In genomic region chr2:1730047-1730937, GRCh38 we compare ENCODE assay signal across 8 cellular contexts. TPM values are rescaled to one million over a fixed set of nuclear protein-coding genes. Genes with fewer than 3 reads are reported as not detected.
DNase-seq lines count a peak whose midpoint lies in the region; ATAC-seq and TF ChIP-seq lines count a peak whose summit lies in the region.

No MANE protein-coding gene starts in this region.

- no peak overlapping the region for H2AFZ ChIP-seq in osteoblast (ENCODE audit: low read length)

- H3K79me2 ChIP-seq in osteoblast (ENCODE audit: insufficient read depth, low read length) = peaks cover 59% of the 10 kb centered on the region

- H3K27ac ChIP-seq in osteoblast (ENCODE audit: low read depth, low read length) = peak overlapping the region; percentile 99

- H3K4me1 ChIP-seq in osteoblast (ENCODE audit: insufficient read depth, low read length) (peaks cover 42% of the 10 kb centered on the region), HAP-1 (no peaks in the 10 kb centered on the region)

- H3K4me2 ChIP-seq in osteoblast (ENCODE audit: insufficient read depth, low read length) = peak overlapping the region; percentile 84

- H4K20me1 ChIP-seq in osteoblast (ENCODE audit: insufficient read depth, low read length) = peaks cover 14% of the 10 kb centered on the region

- TF ChIP-seq CTCF in osteoblast (IDR thresholded peaks at IDR 0.05; ENCODE audit: extremely low read depth, low read depth, low read length) = no peak

- peak overlapping the region; percentile 45 for H3K4me3 ChIP-seq in osteoblast (ENCODE audit: insufficient read depth, low read length)
- H3K4me3 ChIP-seq in HAP-1 = no peak overlapping the region

- H3K36me3 ChIP-seq in osteoblast (ENCODE audit: insufficient read depth, low read length) = no peaks in the 10 kb centered on the region
- no peaks in the 10 kb centered on the region for H3K36me3 ChIP-seq in HAP-1 (replicated peaks)

- no peaks in the 10 kb centered on the region for H3K27me3 ChIP-seq in osteoblast (ENCODE audit: insufficient read depth, low read length)
- H3K27me3 ChIP-seq in HAP-1 (ENCODE audit: low read depth) = no peaks in the 10 kb centered on the region

- in situ Hi-C loops in Caki2 (cut with HindIII; ENCODE audit: low pct_unique_long_range_greater_than_20kb, low sequenced_read_pairs) = no loop called here
- in situ Hi-C loops in HAP-1 (cut with MboI; ENCODE audit: low sequenced_read_pairs) = no loop called here

- DNase-seq in Caki2 (ENCODE audit: low read depth) = peak; percentile 66
- DNase-seq in glomerular visceral epithelial cell (ENCODE audit: extremely low spot score) = peak; percentile 59
- peak; percentile 85 for DNase-seq in osteoblast (ENCODE audit: insufficient read length, low spot score, missing footprints)
- no peak for DNase-seq in HAP-1 (ENCODE audit: low spot score in 2 of 2)
- DNase-seq in NCI-H1105 treated with DMSO at 0.1 percent for 48 hours (lab: John Stamatoyannopoulos, UW) = no peak
- DNase-seq in medulla oblongata (ENCODE audit: extremely low spot score) = no peak

- H3K9me3 ChIP-seq in osteoblast (ENCODE audit: low read depth, low read length) (no peaks in the 10 kb centered on the region), HAP-1 (no peaks in the 10 kb centered on the region)

- ATAC-seq in SK-N-SH treated with all-trans-retinoic acid at 6 μM for 48 hours (peak; percentile 61), HG02938 (IDR thresholded peaks at IDR 0.05; ENCODE audit: unreplicated experiment) (no peak)

TF ChIP-seq in SK-N-SH treated with all-trans-retinoic acid at 6 μM for 48 hours, 23 proteins besides CTCF, POLR2A, EP300 and RAD21:
- TF ChIP-seq PPARA (CRISPR knock-in tag; IDR thresholded peaks at IDR 0.05; ENCODE audit: borderline replicate concordance) (no peak), ZC3H10 (CRISPR knock-in tag; IDR thresholded peaks at IDR 0.05) (no peak), GLIS3 (CRISPR knock-in tag; IDR thresholded peaks at IDR 0.05) (0 out of 2 replicates have a peak, but pooled peaks have one; percentile 2), SNAI2 (CRISPR knock-in tag; IDR thresholded peaks at IDR 0.05) (peak; percentile 20; the same call in 1 of the 2 replicates), ZNF8 (CRISPR knock-in tag; IDR thresholded peaks at IDR 0.05) (no peak; the same call in 1 of the 2 replicates), OSR1 (CRISPR knock-in tag; IDR thresholded peaks at IDR 0.05) (no peak), POU6F1 (CRISPR knock-in tag; IDR thresholded peaks at IDR 0.05; ENCODE audit: borderline replicate concordance, low read depth) (no peak), TOX (CRISPR knock-in tag; IDR thresholded peaks at IDR 0.05; ENCODE audit: borderline replicate concordance) (no peak), ZNF565 (CRISPR knock-in tag; conservative IDR thresholded peaks at IDR 0.05; ENCODE audit: low read depth) (no peak), TSHZ2 (CRISPR knock-in tag; IDR thresholded peaks at IDR 0.05) (0 out of 2 replicates have a peak, but pooled peaks have one; percentile 23), ISL1 (CRISPR knock-in tag; IDR thresholded peaks at IDR 0.05) (no peak; the same call in none of the 2 replicates), ZNF70 (CRISPR knock-in tag; IDR thresholded peaks at IDR 0.05) (no peak), ZFP30 (CRISPR knock-in tag; IDR thresholded peaks at IDR 0.05) (no peak), BACH2 (CRISPR knock-in tag; IDR thresholded peaks at IDR 0.05; ENCODE audit: borderline replicate concordance) (no peak), ZFP3 (CRISPR knock-in tag; IDR thresholded peaks at IDR 0.05) (peak; percentile 6; the same call in 1 of the 2 replicates), ARNTL (CRISPR knock-in tag; IDR thresholded peaks at IDR 0.05; ENCODE audit: borderline replicate concordance, low read depth) (no peak), TCF4 (CRISPR knock-in tag; IDR thresholded peaks at IDR 0.05; ENCODE audit: borderline replicate concordance) (no peak), CSDC2 (CRISPR knock-in tag; IDR thresholded peaks at IDR 0.05) (no peak), ESRRG (CRISPR knock-in tag; IDR thresholded peaks at IDR 0.05) (no peak), RARB (CRISPR knock-in tag; IDR thresholded peaks at IDR 0.05) (no peak)
- TF ChIP-seq, protein P1, sequence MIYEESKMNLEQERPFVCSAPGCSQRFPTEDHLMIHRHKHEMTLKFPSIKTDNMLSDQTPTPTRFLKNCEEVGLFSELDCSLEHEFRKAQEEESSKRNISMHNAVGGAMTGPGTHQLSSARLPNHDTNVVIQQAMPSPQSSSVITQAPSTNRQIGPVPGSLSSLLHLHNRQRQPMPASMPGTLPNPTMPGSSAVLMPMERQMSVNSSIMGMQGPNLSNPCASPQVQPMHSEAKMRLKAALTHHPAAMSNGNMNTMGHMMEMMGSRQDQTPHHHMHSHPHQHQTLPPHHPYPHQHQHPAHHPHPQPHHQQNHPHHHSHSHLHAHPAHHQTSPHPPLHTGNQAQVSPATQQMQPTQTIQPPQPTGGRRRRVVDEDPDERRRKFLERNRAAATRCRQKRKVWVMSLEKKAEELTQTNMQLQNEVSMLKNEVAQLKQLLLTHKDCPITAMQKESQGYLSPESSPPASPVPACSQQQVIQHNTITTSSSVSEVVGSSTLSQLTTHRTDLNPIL (CRISPR knock-in tag; IDR thresholded peaks at IDR 0.05; ENCODE audit: low read depth) = no peak
- TF ChIP-seq, protein P2, sequence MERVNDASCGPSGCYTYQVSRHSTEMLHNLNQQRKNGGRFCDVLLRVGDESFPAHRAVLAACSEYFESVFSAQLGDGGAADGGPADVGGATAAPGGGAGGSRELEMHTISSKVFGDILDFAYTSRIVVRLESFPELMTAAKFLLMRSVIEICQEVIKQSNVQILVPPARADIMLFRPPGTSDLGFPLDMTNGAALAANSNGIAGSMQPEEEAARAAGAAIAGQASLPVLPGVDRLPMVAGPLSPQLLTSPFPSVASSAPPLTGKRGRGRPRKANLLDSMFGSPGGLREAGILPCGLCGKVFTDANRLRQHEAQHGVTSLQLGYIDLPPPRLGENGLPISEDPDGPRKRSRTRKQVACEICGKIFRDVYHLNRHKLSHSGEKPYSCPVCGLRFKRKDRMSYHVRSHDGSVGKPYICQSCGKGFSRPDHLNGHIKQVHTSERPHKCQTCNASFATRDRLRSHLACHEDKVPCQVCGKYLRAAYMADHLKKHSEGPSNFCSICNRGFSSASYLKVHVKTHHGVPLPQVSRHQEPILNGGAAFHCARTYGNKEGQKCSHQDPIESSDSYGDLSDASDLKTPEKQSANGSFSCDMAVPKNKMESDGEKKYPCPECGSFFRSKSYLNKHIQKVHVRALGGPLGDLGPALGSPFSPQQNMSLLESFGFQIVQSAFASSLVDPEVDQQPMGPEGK (CRISPR knock-in tag; IDR thresholded peaks at IDR 0.05; ENCODE audit: borderline replicate concordance) = no peak

RNA-seq across cellular contexts. Expression of gene PXDN, which starts 14.0 kb away (rescaled TPM):
- 101 and 131 TPM in 2 replicates for total RNA-seq in Caki2 (2014; rRNA removed; shearing (Covaris generic); ENCODE audit: low replicate concordance)
- 307 and 324 TPM in 2 replicates for total RNA-seq in osteoblast

Comparison
In these comparisons a context has a peak if more than half of its experiments do, and no peak if none do; other contexts are left out.
1. DNase-seq: peak in Caki2 (single experiment), glomerular visceral epithelial cell (single experiment) and osteoblast (single experiment); none in HAP-1 (0 of 2), NCI-H1105 treated with DMSO at 0.1 percent for 48 hours (single experiment) and medulla oblongata (single experiment).